ENCODE assay signal across 17 cellular contexts in the genomic region with DNA sequence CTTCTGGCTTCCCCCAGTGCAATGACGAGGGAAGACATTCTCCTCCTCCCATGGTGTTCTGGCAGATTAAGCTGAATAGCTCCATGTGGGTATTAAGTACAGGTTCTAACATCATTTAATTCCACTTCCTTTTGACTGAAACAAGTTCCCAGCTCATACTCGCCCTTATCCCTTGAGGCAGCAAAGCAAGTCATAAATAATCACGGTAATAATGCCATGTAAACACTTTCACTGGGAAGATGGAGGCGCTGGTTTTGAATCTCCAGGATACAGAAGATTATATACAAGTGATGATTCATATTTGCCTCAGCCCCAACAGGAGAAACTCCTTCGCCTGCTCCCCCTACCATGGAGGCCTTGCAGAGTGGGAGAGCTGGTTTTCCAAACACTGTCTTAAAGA.
DNase-seq lines count a peak whose midpoint lies in the region; ATAC-seq and TF ChIP-seq lines count a peak whose summit lies in the region.
"Had no signal": no experiment of that assay in that cellular context is flagged by ENCODE, and none has a peak within 500 bp of the region (broad histone marks: within the 10 kb centered on the region; RNA-seq: fewer than 3 reads in every experiment).

No MANE protein-coding gene starts in this region.

- intact Hi-C loops in mammary epithelial cell (cut with micrococcal nuclease) (loop anchor here (5.0 kb wide), 1 partner anchor 138 kb away; no protein-coding TSS in a partner anchor), natural killer cell (cut with micrococcal nuclease) (no loop called here)

- in situ Hi-C loops in mammary epithelial cell (cut with MboI; ENCODE audit: low sequenced_read_pairs in 2 of 2) = no loop called here

- CTCF ChIA-PET in mammary epithelial cell (lab: Charles Lee; ENCODE audit: low non-redundant PET) = no interaction called here

- H3K4me2 ChIP-seq in mammary epithelial cell (ENCODE audit: insufficient read depth, low read depth, low read length) = peak overlapping the region; percentile 47

- H3K27ac Mint-ChIP-seq in nephron = peak overlapping the region; percentile 10 to 60 (median 54)
- H3K27ac Mint-ChIP-seq in natural killer cell = no peak overlapping the region
- H3K27ac Mint-ChIP-seq: activated T-cell treated with anti-CD3 and anti-CD28 coated beads, Interleukin-2, amount 50 U/mL, for 72 hours; naive B cell; T-cell had no signal

- no peaks in the 10 kb centered on the region for H4K20me1 ChIP-seq in mammary epithelial cell (ENCODE audit: insufficient read depth, low read length)

- dilution Hi-C loops in mammary epithelial cell (cut with HindIII; ENCODE audit: low sequenced_read_pairs) = loop anchor here (10.0 kb wide), 1 partner anchor 105 kb away; no protein-coding TSS in a partner anchor

- peak overlapping the region; percentile 76 for H2AFZ ChIP-seq in mammary epithelial cell (ENCODE audit: low read depth, low read length)

- no peaks in the 10 kb centered on the region for H3K9me3 ChIP-seq in MG63
- H3K9me3 ChIP-seq in mammary epithelial cell (replicated peaks; ENCODE audit: insufficient read depth, low read length) = no peaks in the 10 kb centered on the region

- H3K36me3 ChIP-seq in MG63 = no peaks in the 10 kb centered on the region
- H3K36me3 ChIP-seq in mammary epithelial cell (ENCODE audit: insufficient read depth, low read length) = no peaks in the 10 kb centered on the region

- 0% methylated on average over 5 of the region's 5 CpGs for WGBS in mammary epithelial cell (ENCODE audit: low coverage, missing lambda C conversion rate)

- H3K4me1 Mint-ChIP-seq in nephron (peaks cover 70% of the 10 kb centered on the region), natural killer cell (no peaks in the 10 kb centered on the region)
- H3K4me1 Mint-ChIP-seq: naive B cell, T-cell had no signal

- H3K4me3 Mint-ChIP-seq in nephron (no peak overlapping the region), natural killer cell (no peak overlapping the region)
- H3K4me3 Mint-ChIP-seq: activated T-cell treated with anti-CD3 and anti-CD28 coated beads, Interleukin-2, amount 50 U/mL, for 72 hours; naive B cell; T-cell had no signal

- H3K27me3 Mint-ChIP-seq in nephron (ENCODE audit: low read depth) (peaks cover 23% of the 10 kb centered on the region), natural killer cell (ENCODE audit: low read depth in 2 of 2) (peaks cover 10 to 28% of the 10 kb centered on the region in 2 donors)

- no peak for ATAC-seq in natural killer cell
- ATAC-seq: activated T-cell treated with anti-CD3 and anti-CD28 coated beads, Interleukin-2, amount 50 U/mL, for 72 hours; right cardiac atrium; T-cell had no signal

- H3K9me3 Mint-ChIP-seq in nephron = no peaks in the 10 kb centered on the region
- no peaks in the 10 kb centered on the region for H3K9me3 Mint-ChIP-seq in natural killer cell
- H3K9me3 Mint-ChIP-seq: activated T-cell treated with anti-CD3 and anti-CD28 coated beads, Interleukin-2, amount 50 U/mL, for 72 hours; T-cell had no signal

- no TSS peak for BruUV-seq in mammary epithelial cell (replicated peaks; lab: Mats Ljungman, UMichigan)

- peaks cover 31% of the 10 kb centered on the region for H3K4me1 ChIP-seq in mammary epithelial cell (ENCODE audit: insufficient read depth, low read length)

- DNase-seq in EL (peak; percentile 65), MG63 (peak; percentile 43), mammary epithelial cell (peak; percentile 76), natural killer cell (no peak), GOT3 (lab: John Stamatoyannopoulos, UW) (no peak), HuH-7.5 (ENCODE audit: low spot score) (no peak)
- no peak for DNase-seq in stimulated activated CD8-positive, alpha-beta memory T cell treated with anti-CD3 and anti-CD28 coated beads, Interleukin-4, amount 100 ng/mL, for 48 hours
- DNase-seq: activated T-cell treated with anti-CD3 and anti-CD28 coated beads, Interleukin-2, amount 50 U/mL, for 72 hours; anterior cingulate cortex; effector CD8-positive, alpha-beta T cell; naive B cell; NCI-H187 treated with DMSO at 0.1 percent for 48 hours; right cardiac atrium; stimulated activated CD4-positive, alpha-beta T cell treated with anti-CD3 and anti-CD28 coated beads, Interleukin-4, amount 100 ng/mL, for 4 hours; stimulated activated naive CD4-positive, alpha-beta T cell; T-cell had no signal

- H3K36me3 Mint-ChIP-seq in nephron (ENCODE audit: low read depth) (no peaks in the 10 kb centered on the region), natural killer cell (no peaks in the 10 kb centered on the region)
- H3K36me3 Mint-ChIP-seq: naive B cell, T-cell had no signal

- TF ChIP-seq CTCF in mammary epithelial cell (conservative IDR thresholded peaks at IDR 0.05 in 1 of 2, IDR thresholded peaks at IDR 0.05 in 1 of 2; ENCODE audit: extremely low read depth in 1 of 2, insufficient read depth in 1 of 2, low read depth in 1 of 2, low read length in 2 of 2) (no peak), nephron (IDR thresholded peaks at IDR 0.05; ENCODE audit: unreplicated experiment in 3 of 3) (no peak), natural killer cell (IDR thresholded peaks at IDR 0.05) (no peak)

- H3K9ac ChIP-seq in mammary epithelial cell (ENCODE audit: insufficient read depth, low read length) = no peak overlapping the region

- no peaks in the 10 kb centered on the region for H3K79me2 ChIP-seq in mammary epithelial cell (ENCODE audit: insufficient read depth, low read length)

- H3K27me3 ChIP-seq in MG63 (no peaks in the 10 kb centered on the region), mammary epithelial cell (ENCODE audit: insufficient read depth, low read length) (no peaks in the 10 kb centered on the region)

- peak overlapping the region; percentile 33 for H3K27ac ChIP-seq in mammary epithelial cell (ENCODE audit: insufficient read depth, low read depth, low read length)

- H3K4me3 ChIP-seq in MG63 (no peak overlapping the region), mammary epithelial cell (replicated peaks in 1 of 3; ENCODE audit: insufficient read depth in 1 of 3, low read depth in 2 of 3, low read length in 3 of 3) (no peak overlapping the region)

Comparison
In these comparisons a context has a peak if more than half of its experiments do, and no peak if none do; other contexts are left out.
1. DNase-seq: peak in EL (single experiment), MG63 (single experiment) and mammary epithelial cell (single experiment); none in natural killer cell (single experiment), GOT3 (single experiment), HuH-7.5 (single experiment) and stimulated activated CD8-positive, alpha-beta memory T cell treated with anti-CD3 and anti-CD28 coated beads, Interleukin-4, amount 100 ng/mL, for 48 hours (single experiment).
2. H3K27ac Mint-ChIP-seq: peak in nephron (3 of 3); none in natural killer cell (0 of 2).